In genomic region chr2:168139791-168140190, GRCh38 we compare ENCODE assay signal across 17 cellular contexts.
"Had no signal": no experiment of that assay in that cellular context is flagged by ENCODE, and none has a peak within 500 bp of the region (broad histone marks: within the 10 kb centered on the region; RNA-seq: fewer than 3 reads in every experiment).

No MANE protein-coding gene starts in this region.

- H3K4me3 Mint-ChIP-seq: activated B cell treated with CpG ODN at 0.5 μM for 24 hours; activated CD8-positive, alpha-beta T cell treated with anti-CD3 and anti-CD28 coated beads for 36 hours; activated naive CD8-positive, alpha-beta T cell treated with anti-CD3 and anti-CD28 coated beads for 36 hours; immature natural killer cell; nephron progenitor cell; stimulated activated memory B cell treated with anti-CD40 and anti-IgM and Interleukin-4, amounts not matched to agents 10 μg/mL and 1 μg/mL and 100 μg/mL, for 72 hours; T-helper 2 cell treated with Interferon-gamma antibody and Interleukin-4, amounts not matched to agents 5 μg/mL and 100 μg/mL, for 36 hours had no signal

- DNase-seq: activated B cell treated with CpG ODN at 0.5 μM for 24 hours; activated CD4-positive, alpha-beta T cell treated with anti-CD3 and anti-CD28 coated beads for 48 hours; activated CD8-positive, alpha-beta T cell treated with anti-CD3 and anti-CD28 coated beads for 36 hours; activated naive CD8-positive, alpha-beta T cell treated with anti-CD3 and anti-CD28 coated beads for 36 hours; activated T-cell treated with anti-CD3 and anti-CD28 coated beads, Interleukin-2, amount 50 U/mL, for 48 hours; aorta; caudate nucleus; colonic mucosa; esophagus squamous epithelium; foreskin fibroblast; immature natural killer cell; mesendoderm; nephron progenitor cell; SW 1271; thyroid gland had no signal

- H3K27me3 ChIP-seq: colonic mucosa, esophagus squamous epithelium, thyroid gland had no signal

- H3K27ac Mint-ChIP-seq: activated B cell treated with CpG ODN at 0.5 μM for 24 hours; activated CD8-positive, alpha-beta T cell treated with anti-CD3 and anti-CD28 coated beads for 36 hours; activated naive CD8-positive, alpha-beta T cell treated with anti-CD3 and anti-CD28 coated beads for 36 hours; nephron progenitor cell; stimulated activated memory B cell treated with anti-CD40 and anti-IgM and Interleukin-4, amounts not matched to agents 10 μg/mL and 1 μg/mL and 100 μg/mL, for 72 hours; T-helper 2 cell treated with Interferon-gamma antibody and Interleukin-4, amounts not matched to agents 5 μg/mL and 100 μg/mL, for 36 hours had no signal

- H3K27me3 Mint-ChIP-seq: activated B cell treated with CpG ODN at 0.5 μM for 24 hours; activated CD8-positive, alpha-beta T cell treated with anti-CD3 and anti-CD28 coated beads for 36 hours; activated naive CD8-positive, alpha-beta T cell treated with anti-CD3 and anti-CD28 coated beads for 36 hours; stimulated activated memory B cell treated with anti-CD40 and anti-IgM and Interleukin-4, amounts not matched to agents 10 μg/mL and 1 μg/mL and 100 μg/mL, for 72 hours had no signal

- H3K4me1 ChIP-seq: colonic mucosa had no signal

- H3K9me3 Mint-ChIP-seq: activated B cell treated with CpG ODN at 0.5 μM for 24 hours; activated CD8-positive, alpha-beta T cell treated with anti-CD3 and anti-CD28 coated beads for 36 hours; activated naive CD8-positive, alpha-beta T cell treated with anti-CD3 and anti-CD28 coated beads for 36 hours; immature natural killer cell; nephron progenitor cell; stimulated activated memory B cell treated with anti-CD40 and anti-IgM and Interleukin-4, amounts not matched to agents 10 μg/mL and 1 μg/mL and 100 μg/mL, for 72 hours; T-helper 2 cell treated with Interferon-gamma antibody and Interleukin-4, amounts not matched to agents 5 μg/mL and 100 μg/mL, for 36 hours had no signal

- ATAC-seq: activated CD8-positive, alpha-beta T cell treated with anti-CD3 and anti-CD28 coated beads for 36 hours; stimulated activated memory B cell treated with anti-CD40 and anti-IgM and Interleukin-4, amounts not matched to agents 10 μg/mL and 1 μg/mL and 100 μg/mL, for 72 hours had no signal

- H3K9me3 ChIP-seq: colonic mucosa, esophagus squamous epithelium, thyroid gland had no signal

- H3K27ac ChIP-seq: colonic mucosa, esophagus squamous epithelium, thyroid gland had no signal

- H3K36me3 ChIP-seq: colonic mucosa, thyroid gland had no signal

- H3K4me3 ChIP-seq: colonic mucosa, esophagus squamous epithelium, thyroid gland had no signal
